8 cellular contexts compared by ENCODE assay signal in the genomic region with DNA sequence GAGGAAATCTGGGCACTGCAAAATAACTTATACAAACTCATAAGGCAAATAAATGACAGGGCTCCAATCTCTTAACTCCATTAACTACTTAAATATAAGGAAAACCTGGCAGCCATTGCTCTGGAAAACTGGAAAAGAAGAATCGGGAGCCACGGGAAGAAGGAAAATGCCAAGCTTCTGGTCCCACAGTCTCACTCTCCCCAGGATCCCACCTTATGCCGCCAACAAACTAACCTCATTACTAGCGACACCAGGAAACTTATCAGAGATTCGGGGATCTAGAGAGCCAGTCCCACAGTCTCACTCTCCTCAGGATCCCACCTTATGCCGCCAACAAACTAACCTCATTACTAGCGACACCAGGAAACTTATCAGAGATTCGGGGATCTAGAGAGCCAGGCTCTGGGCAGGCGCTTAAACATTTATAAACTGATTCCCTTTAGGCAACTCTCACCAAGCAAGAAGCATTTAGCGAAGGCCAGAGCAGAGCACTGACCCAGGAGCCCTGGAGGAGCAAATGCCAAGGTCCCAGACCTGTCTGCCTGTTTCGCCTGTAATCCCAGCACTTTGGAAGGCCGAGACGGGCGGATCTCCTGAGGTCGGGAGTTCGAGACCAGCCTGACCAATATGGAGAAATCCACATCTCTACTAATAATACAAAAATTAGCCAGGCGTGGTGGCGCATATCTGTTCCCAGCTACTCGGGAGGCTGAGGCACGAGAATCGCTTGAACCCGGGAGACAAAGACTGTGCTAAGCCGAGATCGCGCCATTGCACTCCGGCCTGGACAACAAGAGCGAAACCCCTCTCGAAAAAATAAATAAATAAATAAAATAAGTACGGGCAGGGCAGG. TPM values are rescaled to one million over a fixed set of nuclear protein-coding genes. Genes with fewer than 3 reads are reported as not detected.
DNase-seq lines count a peak whose midpoint lies in the region; ATAC-seq and TF ChIP-seq lines count a peak whose summit lies in the region.

No MANE protein-coding gene starts in this region.

- H3K4me3 ChIP-seq in left ventricle myocardium inferior (peak overlapping the region; percentile 91), iPS-18a (ENCODE audit: low read length) (peak overlapping the region; percentile 84), stomach (peak overlapping the region; percentile 63 to 87 (median 81))

- TF ChIP-seq POLR2A in stomach (IDR thresholded peaks at IDR 0.05), result no peak

- POLR2A ChIA-PET in activated CD8-positive, alpha-beta T cell treated with anti-CD3 and anti-CD28 coated beads for 36 hours (lab: Charles Lee), result interaction anchor here (1.0 kb wide), 1 partner anchor 11 kb away, joined by 3 read pairs; no protein-coding TSS in a partner anchor

- H3K9me3 ChIP-seq in left ventricle myocardium inferior (replicated peaks), result no peaks in the 10 kb centered on the region
- no peaks in the 10 kb centered on the region for H3K9me3 ChIP-seq in iPS-18a (ENCODE audit: control insufficient read depth, low read depth, low read length)
- no peaks in the 10 kb centered on the region for H3K9me3 ChIP-seq in stomach

- DNase-seq in left ventricle myocardium inferior, result no peak
- no peak for DNase-seq in Right ventricle myocardium inferior (ENCODE audit: missing footprints)
- peak; percentile 8 for DNase-seq in activated CD8-positive, alpha-beta T cell treated with anti-CD3 and anti-CD28 coated beads for 36 hours
- DNase-seq in stomach, result no peak
- no peak for DNase-seq in NCI-H748 treated with DMSO at 0.1 percent for 48 hours (lab: John Stamatoyannopoulos, UW)
- no peak for DNase-seq in SHP77 (lab: John Stamatoyannopoulos, UW)

- peak overlapping the region; percentile 89 for H3K27ac ChIP-seq in left ventricle myocardium inferior (replicated peaks)
- peak overlapping the region; percentile 66 for H3K27ac ChIP-seq in iPS-18a (ENCODE audit: low read length)
- H3K27ac ChIP-seq in stomach, result peak overlapping the region; percentile 86 to 92 (median 92)

- no peaks in the 10 kb centered on the region for H3K9me3 Mint-ChIP-seq in activated CD8-positive, alpha-beta T cell treated with anti-CD3 and anti-CD28 coated beads for 36 hours

- H3K36me3 ChIP-seq in left ventricle myocardium inferior (peaks cover 5% of the 10 kb centered on the region), iPS-18a (ENCODE audit: control insufficient read depth, low read depth, low read length) (peaks cover 12% of the 10 kb centered on the region), stomach (peaks cover 0 to 6% (median 5%) of the 10 kb centered on the region in 4 donors)

- peak overlapping the region; percentile 98 for H3K4me3 Mint-ChIP-seq in activated CD8-positive, alpha-beta T cell treated with anti-CD3 and anti-CD28 coated beads for 36 hours

- WGBS in stomach, 5 donors, result 13 to 18% (median 18%) methylated on average over 29 of the region's 29 CpGs

- peaks cover 14% of the 10 kb centered on the region for H3K36me3 Mint-ChIP-seq in activated CD8-positive, alpha-beta T cell treated with anti-CD3 and anti-CD28 coated beads for 36 hours (ENCODE audit: low read depth)

- CTCF ChIA-PET in activated CD8-positive, alpha-beta T cell treated with anti-CD3 and anti-CD28 coated beads for 36 hours (lab: Charles Lee), result interaction anchor here (0.7 kb wide), 1 partner anchor 190 kb away, joined by 3 read pairs; no protein-coding TSS in a partner anchor

- H3K4me1 Mint-ChIP-seq in activated CD8-positive, alpha-beta T cell treated with anti-CD3 and anti-CD28 coated beads for 36 hours (ENCODE audit: low read depth), result peaks cover 34% of the 10 kb centered on the region

- peak overlapping the region; percentile 93 for H3K9ac ChIP-seq in iPS-18a (ENCODE audit: low read length)

- peaks cover 6% of the 10 kb centered on the region for H3K27me3 ChIP-seq in left ventricle myocardium inferior (ENCODE audit: low read depth)
- H3K27me3 ChIP-seq in iPS-18a (ENCODE audit: control insufficient read depth, insufficient read depth, low read length), result peaks cover 16% of the 10 kb centered on the region
- H3K27me3 ChIP-seq in stomach, result peaks cover 0 to 16% (median 0%) of the 10 kb centered on the region in 3 donors

- peak overlapping the region; percentile 99 for H3K27ac Mint-ChIP-seq in activated CD8-positive, alpha-beta T cell treated with anti-CD3 and anti-CD28 coated beads for 36 hours

- intact Hi-C loops in left ventricle myocardium inferior (cut with micrococcal nuclease) (no loop called here), Right ventricle myocardium inferior (cut with DNase I) (loop anchor here (1.0 to 5.0 kb wide), 2 partner anchors 77 to 129 kb away; a partner anchor contains a TSS), stomach (cut with DNase I; ENCODE audit: low total_unique reads) (no loop called here)
- intact Hi-C loops in activated CD8-positive, alpha-beta T cell treated with anti-CD3 and anti-CD28 coated beads for 36 hours (cut with micrococcal nuclease), result no loop called here

- TF ChIP-seq CTCF in left ventricle myocardium inferior (IDR thresholded peaks at IDR 0.05; ENCODE audit: borderline replicate concordance), result no peak
- no peak for TF ChIP-seq CTCF in activated CD8-positive, alpha-beta T cell treated with anti-CD3 and anti-CD28 coated beads for 36 hours (IDR thresholded peaks at IDR 0.05)
- no peak for TF ChIP-seq CTCF in stomach (IDR thresholded peaks at IDR 0.05)

- TF ChIP-seq EP300 in stomach (IDR thresholded peaks at IDR 0.05), result no peak

- H3K4me1 ChIP-seq in left ventricle myocardium inferior, result peaks cover 64% of the 10 kb centered on the region
- peaks cover 9% of the 10 kb centered on the region for H3K4me1 ChIP-seq in iPS-18a (ENCODE audit: control insufficient read depth, low read depth, low read length)
- H3K4me1 ChIP-seq in stomach, result peaks cover 26 to 53% (median 50%) of the 10 kb centered on the region in 4 donors

- H3K27me3 Mint-ChIP-seq in activated CD8-positive, alpha-beta T cell treated with anti-CD3 and anti-CD28 coated beads for 36 hours, result peaks cover 12% of the 10 kb centered on the region

- ATAC-seq in Right ventricle myocardium inferior, result no peak
- ATAC-seq in activated CD8-positive, alpha-beta T cell treated with anti-CD3 and anti-CD28 coated beads for 36 hours, result peak; percentile 7
- ATAC-seq in HG02884 (IDR thresholded peaks at IDR 0.05; ENCODE audit: unreplicated experiment), result no peak

RNA-seq across cellular contexts. Expression of a gene that starts 0.7 kb away (rescaled TPM):
- total RNA-seq in left ventricle myocardium inferior, result 39.9 TPM
- total RNA-seq in Right ventricle myocardium inferior, result 38.1 TPM
- 10 to 100 TPM; 92.9 to 94.2 TPM for total RNA-seq in activated CD8-positive, alpha-beta T cell treated with anti-CD3 and anti-CD28 coated beads for 36 hours
- 10 to 100 TPM; 11.1 to 42.3 (median 28.4) TPM for total RNA-seq in stomach
- polyA plus RNA-seq in stomach, result 10 to 100 TPM; 34.1 to 43.9 (median 41.1) TPM
